In genomic region chr2:157787364-157787938, GRCh38 we compare ENCODE assay signal across 25 cellular contexts.
DNase-seq lines count a peak whose midpoint lies in the region; ATAC-seq, FAIRE-seq and TF ChIP-seq lines count a peak whose summit lies in the region.
"Had no signal": no experiment of that assay in that cellular context is flagged by ENCODE, and none has a peak within 500 bp of the region (broad histone marks: within the 10 kb centered on the region; RNA-seq: fewer than 3 reads in every experiment).

No MANE protein-coding gene starts in this region.

- H3K4me1 Mint-ChIP-seq in activated CD4-positive, alpha-beta T cell treated with anti-CD3 and anti-CD28 coated beads for 36 hours: peaks cover 46% of the 10 kb centered on the region
- H3K4me1 Mint-ChIP-seq in astrocyte (ENCODE audit: low read depth, unreplicated experiment): peaks cover 60% of the 10 kb centered on the region
- H3K4me1 Mint-ChIP-seq: naive B cell had no signal

- no peak for FAIRE-seq in astrocyte (lab: Jason Lieb, UNC)
- FAIRE-seq: HepG2 had no signal

- H3K9me3 ChIP-seq in astrocyte (ENCODE audit: insufficient read depth, low read depth, low read length) (no peaks in the 10 kb centered on the region), thyroid gland (no peaks in the 10 kb centered on the region), MM.1S (replicated peaks; ENCODE audit: insufficient read depth, low read length) (no peaks in the 10 kb centered on the region)
- H3K9me3 ChIP-seq: neutrophil, SJSA1, tibial nerve had no signal

- H3F3A ChIP-seq in MM.1S (ENCODE audit: insufficient read depth, low read length): no peaks in the 10 kb centered on the region

- no peak overlapping the region for H3K4me3 Mint-ChIP-seq in activated CD4-positive, alpha-beta T cell treated with anti-CD3 and anti-CD28 coated beads for 36 hours
- H3K4me3 Mint-ChIP-seq in astrocyte (ENCODE audit: unreplicated experiment): peak overlapping the region; percentile 15
- H3K4me3 Mint-ChIP-seq: activated naive CD8-positive, alpha-beta T cell treated with anti-CD3 and anti-CD28 coated beads, Interleukin-2, amount 10 ng/mL, durations not matched to agents 7 days and 5 days; CD4-positive, alpha-beta T cell; HFFc6; naive B cell had no signal

- H3K27me3 Mint-ChIP-seq in activated CD4-positive, alpha-beta T cell treated with anti-CD3 and anti-CD28 coated beads for 36 hours: no peaks in the 10 kb centered on the region
- no peaks in the 10 kb centered on the region for H3K27me3 Mint-ChIP-seq in astrocyte (ENCODE audit: low read depth, unreplicated experiment)
- H3K27me3 Mint-ChIP-seq: activated naive CD8-positive, alpha-beta T cell treated with anti-CD3 and anti-CD28 coated beads, Interleukin-2, amount 10 ng/mL, durations not matched to agents 7 days and 5 days; CD4-positive, alpha-beta T cell; naive B cell had no signal

- H3K4me2 ChIP-seq in astrocyte (ENCODE audit: low read length): no peak overlapping the region
- no peak overlapping the region for H3K4me2 ChIP-seq in mesendoderm (ENCODE audit: low read length)
- no peak overlapping the region for H3K4me2 ChIP-seq in MM.1S (ENCODE audit: low read depth, low read length)

- intact Hi-C loops in activated CD4-positive, alpha-beta T cell treated with anti-CD3 and anti-CD28 coated beads for 36 hours (cut with DNase I, micrococcal nuclease): no loop called here
- intact Hi-C loops in thyroid gland (cut with DNase I): no loop called here

- CTCF ChIA-PET in activated CD4-positive, alpha-beta T cell treated with anti-CD3 and anti-CD28 coated beads for 36 hours (lab: Charles Lee): interaction anchor here (0.5 to 0.8 kb wide), 4 partner anchors 9 to 202 kb away, joined by 3 to 4 read pairs (median 3); no protein-coding TSS in a partner anchor

- H3K4me3 ChIP-seq in astrocyte (ENCODE audit: insufficient read depth, low read depth, low read length): no peak overlapping the region
- H3K4me3 ChIP-seq in mesendoderm (ENCODE audit: low read length): no peak overlapping the region
- no peak overlapping the region for H3K4me3 ChIP-seq in thyroid gland (replicated peaks in 1 of 3)
- H3K4me3 ChIP-seq in MM.1S (ENCODE audit: low read length): no peak overlapping the region
- H3K4me3 ChIP-seq: dorsolateral prefrontal cortex, GM23248, SJSA1, tibial nerve had no signal

- DNase-seq in activated CD4-positive, alpha-beta T cell treated with anti-CD3 and anti-CD28 coated beads for 36 hours: no peak
- no peak for DNase-seq in activated CD4-positive, alpha-beta T cell treated with anti-CD3 and anti-CD28 coated beads, Interleukin-2, amount 50 U/mL, for 4 hours
- DNase-seq in astrocyte (ENCODE audit: low read depth) (no peak), mesendoderm (peak; percentile 58), thyroid gland (no peak), NCI-H510A (lab: John Stamatoyannopoulos, UW) (no peak), T-helper 9 cell (no peak), MM.1S (no peak)
- DNase-seq: activated CD8-positive, alpha-beta memory T cell treated with anti-CD3 and anti-CD28 coated beads for 24 hours; activated gamma-delta T cell; activated naive CD8-positive, alpha-beta T cell treated with anti-CD3 and anti-CD28 coated beads, Interleukin-2, amount 10 ng/mL, durations not matched to agents 7 days and 5 days; CD4-positive, alpha-beta T cell; dorsolateral prefrontal cortex; HFFc6; Kasumi-1; naive B cell; NCI-H1694; stimulated activated naive CD8-positive, alpha-beta T cell treated with anti-CD3 and anti-CD28 coated beads, Interleukin-15, Interleukin-2, amounts not matched to agents 100 U/mL and 50 U/mL, for 24 hours had no signal

- no peak for TF ChIP-seq POLR2A in thyroid gland (IDR thresholded peaks at IDR 0.05)

- no peak overlapping the region for H3K4ac ChIP-seq in mesendoderm (ENCODE audit: low read depth, low read length)

- H3K18ac ChIP-seq in mesendoderm (ENCODE audit: low read length): no peak overlapping the region

- peaks cover 40% of the 10 kb centered on the region for H3K4me1 ChIP-seq in astrocyte (ENCODE audit: insufficient read depth, low read length)
- H3K4me1 ChIP-seq in mesendoderm (ENCODE audit: control insufficient read depth, low read depth, low read length): peaks cover 36% of the 10 kb centered on the region
- H3K4me1 ChIP-seq in thyroid gland: peaks cover 72 to 83% of the 10 kb centered on the region in 2 donors
- peaks cover 12% of the 10 kb centered on the region for H3K4me1 ChIP-seq in MM.1S (ENCODE audit: low read length)

- no peak overlapping the region for H3K27ac ChIP-seq in astrocyte (ENCODE audit: low read depth, low read length)
- H3K27ac ChIP-seq in mesendoderm (ENCODE audit: low read depth, low read length): peak overlapping the region; percentile 61
- H3K27ac ChIP-seq in thyroid gland: peak overlapping the region; percentile 16 to 79 (median 79)
- no peak overlapping the region for H3K27ac ChIP-seq in MM.1S (ENCODE audit: low read length)
- H3K27ac ChIP-seq: GM23248, HL-60, neutrophil, SJSA1, tibial nerve had no signal

- H2AFZ ChIP-seq in astrocyte (ENCODE audit: low read depth, low read length): no peak overlapping the region
- no peak overlapping the region for H2AFZ ChIP-seq in MM.1S (ENCODE audit: low read length)
- H2AFZ ChIP-seq: GM23248 had no signal

- H3K36me3 Mint-ChIP-seq in activated CD4-positive, alpha-beta T cell treated with anti-CD3 and anti-CD28 coated beads for 36 hours (ENCODE audit: low read depth): peaks cover 5% of the 10 kb centered on the region
- peaks cover 5% of the 10 kb centered on the region for H3K36me3 Mint-ChIP-seq in astrocyte (ENCODE audit: low read depth, unreplicated experiment)

- H4K20me1 ChIP-seq in astrocyte (ENCODE audit: insufficient read depth, low read length) (peaks cover 73% of the 10 kb centered on the region), MM.1S (ENCODE audit: insufficient read depth, low read length) (no peaks in the 10 kb centered on the region)

- no peak overlapping the region for H3K23ac ChIP-seq in mesendoderm (ENCODE audit: low read length)

- peak overlapping the region; percentile 11 for H3K27ac Mint-ChIP-seq in activated CD4-positive, alpha-beta T cell treated with anti-CD3 and anti-CD28 coated beads for 36 hours
- H3K27ac Mint-ChIP-seq in astrocyte (ENCODE audit: unreplicated experiment): peak overlapping the region; percentile 16
- H3K27ac Mint-ChIP-seq: activated naive CD8-positive, alpha-beta T cell treated with anti-CD3 and anti-CD28 coated beads, Interleukin-2, amount 10 ng/mL, durations not matched to agents 7 days and 5 days; CD4-positive, alpha-beta T cell; HFFc6 had no signal

- no peaks in the 10 kb centered on the region for H3K36me3 ChIP-seq in astrocyte (ENCODE audit: insufficient read depth, low read length)
- no peaks in the 10 kb centered on the region for H3K36me3 ChIP-seq in mesendoderm (ENCODE audit: control insufficient read depth, insufficient read depth, low read length)
- no peaks in the 10 kb centered on the region for H3K36me3 ChIP-seq in thyroid gland
- no peaks in the 10 kb centered on the region for H3K36me3 ChIP-seq in MM.1S (replicated peaks; ENCODE audit: insufficient read depth, low read length)
- H3K36me3 ChIP-seq: neutrophil, SJSA1, tibial nerve had no signal

- H3K27me3 ChIP-seq in astrocyte (ENCODE audit: insufficient read depth, low read length) (no peaks in the 10 kb centered on the region), mesendoderm (ENCODE audit: insufficient read depth, low read length, poor library complexity) (no peaks in the 10 kb centered on the region), thyroid gland (no peaks in the 10 kb centered on the region), MM.1S (replicated peaks; ENCODE audit: insufficient read depth, low read length) (no peaks in the 10 kb centered on the region)
- H3K27me3 ChIP-seq: dorsolateral prefrontal cortex, neutrophil, SJSA1, tibial nerve had no signal

- H4K8ac ChIP-seq in mesendoderm (ENCODE audit: low read depth, low read length): no peak overlapping the region

- H2BK5ac ChIP-seq in mesendoderm (ENCODE audit: low read length): no peak overlapping the region

- H3K79me2 ChIP-seq in astrocyte (ENCODE audit: insufficient read depth, low read length) (peaks cover 39% of the 10 kb centered on the region), mesendoderm (ENCODE audit: control insufficient read depth, insufficient read depth, low read length) (no peaks in the 10 kb centered on the region), MM.1S (ENCODE audit: low read length) (no peaks in the 10 kb centered on the region)

- H3K79me1 ChIP-seq in mesendoderm (ENCODE audit: low read length): peaks cover 9% of the 10 kb centered on the region

- TF ChIP-seq CTCF in astrocyte (IDR thresholded peaks at IDR 0.05; ENCODE audit: insufficient read depth, low read depth, low read length): no peak
- TF ChIP-seq CTCF in thyroid gland (IDR thresholded peaks at IDR 0.05): no peak
- TF ChIP-seq CTCF in MM.1S (IDR thresholded peaks at IDR 0.05; ENCODE audit: low read length): no peak

- no peak overlapping the region for H4K5ac ChIP-seq in mesendoderm (ENCODE audit: low read length)

- no peak overlapping the region for H2AK5ac ChIP-seq in mesendoderm (ENCODE audit: low read length)

- POLR2A ChIA-PET in activated CD4-positive, alpha-beta T cell treated with anti-CD3 and anti-CD28 coated beads for 36 hours (lab: Charles Lee): no interaction called here

- H3K9me3 Mint-ChIP-seq in activated CD4-positive, alpha-beta T cell treated with anti-CD3 and anti-CD28 coated beads for 36 hours (ENCODE audit: low read depth): no peaks in the 10 kb centered on the region
- H3K9me3 Mint-ChIP-seq in astrocyte (ENCODE audit: unreplicated experiment): no peaks in the 10 kb centered on the region
- H3K9me3 Mint-ChIP-seq: activated naive CD8-positive, alpha-beta T cell treated with anti-CD3 and anti-CD28 coated beads, Interleukin-2, amount 10 ng/mL, durations not matched to agents 7 days and 5 days; CD4-positive, alpha-beta T cell; HFFc6; naive B cell had no signal

- no peak overlapping the region for H2BK15ac ChIP-seq in mesendoderm (replicated peaks; ENCODE audit: low read depth)

- no CpG with 5 or more reads among the region's 7 CpGs for WGBS in mesendoderm (ENCODE audit: extremely low coverage, insufficient coverage, low lambda C conversion rate)
- WGBS in thyroid gland, 2 donors: 69 to 70% methylated on average over 7 of the region's 7 CpGs

- no peak for ATAC-seq in activated CD4-positive, alpha-beta T cell treated with anti-CD3 and anti-CD28 coated beads for 36 hours
- ATAC-seq: activated CD4-positive, CD25-positive, alpha-beta regulatory T cell treated with anti-CD3 and anti-CD28 coated beads, Interleukin-2, amount 50 U/mL, for 24 hours; HepG2; stimulated activated naive CD8-positive, alpha-beta T cell treated with anti-CD3 and anti-CD28 coated beads, Interleukin-15, Interleukin-2, amounts not matched to agents 100 U/mL and 50 U/mL, for 24 hours had no signal

- H2BK120ac ChIP-seq in mesendoderm (ENCODE audit: low read depth, low read length): no peak overlapping the region

- no peaks in the 10 kb centered on the region for H3K9me2 ChIP-seq in MM.1S (replicated peaks; ENCODE audit: insufficient read depth, low read length)

- no peak overlapping the region for H3K56ac ChIP-seq in mesendoderm (ENCODE audit: low read length)

- H3K9ac ChIP-seq in astrocyte (ENCODE audit: low read length) (no peak overlapping the region), mesendoderm (ENCODE audit: low read length) (no peak overlapping the region), MM.1S (ENCODE audit: low read length) (no peak overlapping the region)
- H3K9ac ChIP-seq: GM23248 had no signal

Comparison
In these comparisons a context has a peak if more than half of its experiments do, and no peak if none do; other contexts are left out.
1. H3K27ac ChIP-seq: peak in mesendoderm (single experiment) and thyroid gland (3 of 3); none in astrocyte (single experiment) and MM.1S (single experiment).